Comparison of ENCODE assay signal across 8 cellular contexts in genomic region chr10:68559872-68560200, GRCh38. TPM values are rescaled to one million over a fixed set of nuclear protein-coding genes. Genes with fewer than 3 reads are reported as not detected.
DNase-seq lines count a peak whose midpoint lies in the region; ATAC-seq and TF ChIP-seq lines count a peak whose summit lies in the region.

No MANE protein-coding gene starts in this region.

- 26 to 27% methylated on average over 6 of the region's 6 CpGs for whole genome bisulfite sequencing in thyroid gland, 2 donors

- peaks cover 23% of the 10 kb centered on the region for H3K4me1 Mint-ChIP-seq in activated T-cell treated with anti-CD3 and anti-CD28 coated beads, Interleukin-2, amount 50 U/mL, for 24 hours (ENCODE audit: low read depth)
- H3K4me1 Mint-ChIP-seq in activated naive CD8-positive, alpha-beta T cell (ENCODE audit: low read depth) = peaks cover 28% of the 10 kb centered on the region

- H3K27ac Mint-ChIP-seq in activated T-cell treated with anti-CD3 and anti-CD28 coated beads, Interleukin-2, amount 50 U/mL, for 24 hours = no peak overlapping the region
- H3K27ac Mint-ChIP-seq in activated naive CD8-positive, alpha-beta T cell = no peak overlapping the region

- ATAC-seq in left lobe of liver = peak; percentile 69

- TF ChIP-seq POLR2A in thyroid gland (IDR thresholded peaks at IDR 0.05) = no peak

- peaks cover 15 to 25% of the 10 kb centered on the region in 2 donors for H3K4me1 ChIP-seq in thyroid gland

- H3K36me3 ChIP-seq in thyroid gland = no peaks in the 10 kb centered on the region

- peaks cover 60% of the 10 kb centered on the region for H3K27me3 Mint-ChIP-seq in activated T-cell treated with anti-CD3 and anti-CD28 coated beads, Interleukin-2, amount 50 U/mL, for 24 hours
- H3K27me3 Mint-ChIP-seq in activated naive CD8-positive, alpha-beta T cell = peaks cover 37% of the 10 kb centered on the region

- no peaks in the 10 kb centered on the region for H3K9me3 ChIP-seq in thyroid gland

- H3K9me3 Mint-ChIP-seq in activated T-cell treated with anti-CD3 and anti-CD28 coated beads, Interleukin-2, amount 50 U/mL, for 24 hours = no peaks in the 10 kb centered on the region
- no peaks in the 10 kb centered on the region for H3K9me3 Mint-ChIP-seq in activated naive CD8-positive, alpha-beta T cell (ENCODE audit: low read depth)

- intact Hi-C loops in thyroid gland (cut with DNase I) = loop anchor here (5.0 to 10.0 kb wide), 2 partner anchors 42 to 335 kb away; no protein-coding TSS in a partner anchor

- no peak for DNase-seq in activated T-cell treated with anti-CD3 and anti-CD28 coated beads, Interleukin-2, amount 50 U/mL, for 24 hours
- DNase-seq in activated T-cell treated with anti-CD3 and anti-CD28 coated beads for 4 hours (no peak), left lobe of liver (ENCODE audit: low spot score) (no peak), thyroid gland (peak in 1 of 2 donors; percentile 2), COR-L47 (lab: John Stamatoyannopoulos, UW) (no peak), NCI-H2029 treated with DMSO at 0.1 percent for 48 hours (lab: John Stamatoyannopoulos, UW) (no peak)
- DNase-seq in central memory CD4-positive, alpha-beta T cell = no peak

- H3K4me3 Mint-ChIP-seq in activated T-cell treated with anti-CD3 and anti-CD28 coated beads, Interleukin-2, amount 50 U/mL, for 24 hours = peak overlapping the region; percentile 57
- H3K4me3 Mint-ChIP-seq in activated naive CD8-positive, alpha-beta T cell = peak overlapping the region; percentile 74

- peak overlapping the region; percentile 87 to 98 (median 92) for H3K4me3 ChIP-seq in thyroid gland (replicated peaks in 1 of 3)

- no peaks in the 10 kb centered on the region for H3K27me3 ChIP-seq in thyroid gland

- no peaks in the 10 kb centered on the region for H3K36me3 Mint-ChIP-seq in activated T-cell treated with anti-CD3 and anti-CD28 coated beads, Interleukin-2, amount 50 U/mL, for 24 hours (ENCODE audit: low read depth)
- peaks cover 2% of the 10 kb centered on the region for H3K36me3 Mint-ChIP-seq in activated naive CD8-positive, alpha-beta T cell

- no peak overlapping the region for H3K27ac ChIP-seq in thyroid gland

- no peak for TF ChIP-seq CTCF in thyroid gland (IDR thresholded peaks at IDR 0.05)

RNA-seq across cellular contexts. Expression of gene TET1, which starts 0.3 kb away (rescaled TPM):
- total RNA-seq in left lobe of liver = 0.81 TPM
- 10 to 100 TPM in 2 of 4 donors, 1 to 10 TPM in 2; 7.4 to 11.4 (median 9.7) TPM for total RNA-seq in thyroid gland

RNA-seq across cellular contexts. Expression of gene SLC25A16, which starts 32.5 kb away (rescaled TPM):
- total RNA-seq in left lobe of liver (28.8 TPM), thyroid gland (10 to 100 TPM; 16.7 to 34.7 (median 20.4) TPM)
